13 cellular contexts compared by ENCODE assay signal in the genomic region with DNA sequence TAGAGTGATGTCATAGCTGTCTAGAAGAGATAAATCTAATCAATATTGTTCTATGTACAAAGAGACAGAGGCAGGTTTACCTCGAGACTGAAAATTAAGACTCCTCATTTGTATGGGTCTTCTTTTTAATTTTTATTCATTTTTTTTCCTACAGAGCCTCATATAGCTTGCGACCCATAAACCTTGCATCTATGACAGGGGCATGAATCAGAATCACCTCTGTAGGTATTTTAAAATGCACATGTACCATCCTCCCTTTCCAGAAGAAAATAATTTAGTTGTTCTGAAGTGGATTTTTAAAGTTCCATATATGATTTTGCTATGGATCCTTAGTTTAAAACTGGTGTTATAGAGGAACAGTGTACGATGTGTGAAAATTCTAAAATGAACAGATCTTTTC.
A peak's percentile ranks its signal among the peaks of the same experiment; 100 is the strongest.
DNase-seq lines count a peak whose midpoint lies in the region; ATAC-seq and TF ChIP-seq lines count a peak whose summit lies in the region.
"Had no signal": no experiment of that assay in that cellular context is flagged by ENCODE, and none has a peak within 500 bp of the region (broad histone marks: within the 10 kb centered on the region; RNA-seq: fewer than 3 reads in every experiment).

No MANE protein-coding gene starts in this region.

- H3K79me2 ChIP-seq in SK-N-SH (ENCODE audit: insufficient read depth) (no peaks in the 10 kb centered on the region; the same call in 1 of the 2 replicates), PC-3 (ENCODE audit: low read length) (no peaks in the 10 kb centered on the region)

- BruUV-seq in PC-3 (replicated peaks; lab: Mats Ljungman, UMichigan): no TSS peak

- peaks cover 0 to 5% of the 10 kb centered on the region in 2 experiments for H3K36me3 ChIP-seq in SK-N-SH (replicated peaks in 1 of 2; ENCODE audit: control insufficient read depth in 1 of 2, insufficient read depth in 2 of 2, low read length in 1 of 2)
- H3K36me3 ChIP-seq in PC-3 (ENCODE audit: low read depth, low read length): no peaks in the 10 kb centered on the region
- no peaks in the 10 kb centered on the region for H3K36me3 ChIP-seq in testis (ENCODE audit: low read depth, missing control alignments)
- H3K36me3 ChIP-seq: BLaER1 treated with 17β-estradiol and CSF1 and Interleukin-3, amounts not matched to agents 10 nM and 100 nM had no signal

- TF ChIP-seq POLR2A in testis (IDR thresholded peaks at IDR 0.05): no peak

- WGBS in SK-N-SH (ENCODE audit: low lambda C conversion rate): 58% methylated on average over 3 of the region's 3 CpGs
- WGBS in testis, 2 donors: 84 to 89% methylated on average over 3 of the region's 3 CpGs

- TF ChIP-seq EP300 in SK-N-SH (IDR thresholded peaks at IDR 0.05; ENCODE audit: borderline replicate concordance in 1 of 2, low read depth in 1 of 2, low read length in 1 of 2): no peak

- H3F3A ChIP-seq in SK-N-SH (replicated peaks; ENCODE audit: insufficient read depth) (no peaks in the 10 kb centered on the region), PC-3 (ENCODE audit: low read length, unreplicated experiment) (no peaks in the 10 kb centered on the region)

- H3K4me3 ChIP-seq in SK-N-SH (ENCODE audit: low read depth in 2 of 2, low read length in 1 of 2) (no peak overlapping the region), PC-3 (ENCODE audit: low read length) (no peak overlapping the region), testis (no peak overlapping the region)
- H3K4me3 ChIP-seq: A549; BLaER1 treated with 17β-estradiol and CSF1 and Interleukin-3, amounts not matched to agents 10 nM and 100 nM had no signal

- H3K9me2 ChIP-seq in SK-N-SH (no peaks in the 10 kb centered on the region), PC-3 (replicated peaks; ENCODE audit: low read length) (no peaks in the 10 kb centered on the region)

- H3K9ac ChIP-seq in SK-N-SH: no peak overlapping the region
- no peak overlapping the region for H3K9ac ChIP-seq in PC-3 (ENCODE audit: low read length)

- DNase-seq in SK-N-SH: no peak
- peak; percentile 71 for DNase-seq in PC-3
- no peak for DNase-seq in testis
- DNase-seq in epidermal melanocyte (ENCODE audit: insufficient read length, low spot score): no peak
- DNase-seq: CD4-positive, alpha-beta T cell; CD8-positive, alpha-beta T cell; DMS79 treated with DMSO at 0.1 percent for 48 hours had no signal

- intact Hi-C loops in PC-3 (cut with micrococcal nuclease) (loop anchor here (2.0 to 5.0 kb wide), 2 partner anchors 70 to 244 kb away; no protein-coding TSS in a partner anchor), testis (cut with DNase I; ENCODE audit: low total_unique reads) (no loop called here)

- no peaks in the 10 kb centered on the region for H3K27me3 ChIP-seq in SK-N-SH (ENCODE audit: insufficient read depth)
- no peaks in the 10 kb centered on the region for H3K27me3 ChIP-seq in PC-3 (ENCODE audit: low read length)
- H3K27me3 ChIP-seq in testis: no peaks in the 10 kb centered on the region
- H3K27me3 ChIP-seq: BLaER1 treated with 17β-estradiol and CSF1 and Interleukin-3, amounts not matched to agents 10 nM and 100 nM had no signal

- peaks cover 8% of the 10 kb centered on the region for H3K9me3 ChIP-seq in SK-N-SH
- peaks cover 1% of the 10 kb centered on the region for H3K9me3 ChIP-seq in PC-3 (ENCODE audit: low read length)
- no peaks in the 10 kb centered on the region for H3K9me3 ChIP-seq in testis
- H3K9me3 ChIP-seq: A549 had no signal

- POLR2A ChIA-PET in SK-N-SH (lab: Yijun Ruan, JAX) (no interaction called here), PC-3 (lab: Charles Lee; ENCODE audit: unreplicated experiment) (no interaction called here)

- TF ChIP-seq CTCF in SK-N-SH (IDR thresholded peaks at IDR 0.05) (no peak), PC-3 (conservative IDR thresholded peaks at IDR 0.05; ENCODE audit: low read depth, low read length) (no peak), testis (IDR thresholded peaks at IDR 0.05) (no peak)

- H2AFZ ChIP-seq in SK-N-SH (ENCODE audit: low read depth): peak overlapping the region; percentile 52; the same call in 1 of the 2 replicates
- peak overlapping the region; percentile 20; the same call in 1 of the 2 replicates for H2AFZ ChIP-seq in PC-3 (ENCODE audit: low read length)

- H3K4me2 ChIP-seq in SK-N-SH: no peak overlapping the region
- H3K4me2 ChIP-seq in PC-3 (ENCODE audit: low read length): peak overlapping the region; percentile 34
- H3K4me2 ChIP-seq: A549 had no signal

- H3K27ac ChIP-seq in SK-N-SH (ENCODE audit: low read depth in 2 of 2, low read length in 1 of 2) (no peak overlapping the region), PC-3 (ENCODE audit: low read length) (peak overlapping the region; percentile 1; the same call in 1 of the 2 replicates), testis (no peak overlapping the region)
- H3K27ac ChIP-seq: 22Rv1, A549, C4-2B had no signal

- no peak for TF ChIP-seq RAD21 in SK-N-SH (IDR thresholded peaks at IDR 0.05; ENCODE audit: low read length)

- CTCF ChIA-PET in SK-N-SH (lab: Yijun Ruan, JAX) (interaction anchor here (0.7 to 1.9 kb wide), 8 partner anchors 10 to 867 kb away, joined by 3 to 10 read pairs (median 4); no protein-coding TSS in a partner anchor), PC-3 (lab: Charles Lee) (interaction anchor here (0.6 to 3.6 kb wide), 5 partner anchors 64 to 814 kb away, joined by 3 to 29 read pairs (median 4); no protein-coding TSS in a partner anchor)

- ATAC-seq in SK-N-SH treated with all-trans-retinoic acid at 6 μM for 48 hours: no peak
- peak; percentile 82 for ATAC-seq in PC-3
- ATAC-seq: CD8-positive, alpha-beta T cell had no signal

- H3K4me1 ChIP-seq in SK-N-SH (ENCODE audit: control insufficient read depth in 1 of 2, insufficient read depth in 2 of 2, low read depth in 1 of 2, low read length in 1 of 2): peaks cover 0 to 5% of the 10 kb centered on the region in 2 experiments; a peak in 1 of 4 replicates
- peaks cover 21% of the 10 kb centered on the region for H3K4me1 ChIP-seq in PC-3 (ENCODE audit: insufficient read depth, low read length)
- no peaks in the 10 kb centered on the region for H3K4me1 ChIP-seq in testis
- H3K4me1 ChIP-seq: A549, Caco-2 had no signal

- H4K20me1 ChIP-seq in SK-N-SH (ENCODE audit: insufficient read depth) (no peaks in the 10 kb centered on the region), PC-3 (ENCODE audit: low read length) (no peaks in the 10 kb centered on the region)
- H4K20me1 ChIP-seq: BLaER1 treated with 17β-estradiol and CSF1 and Interleukin-3, amounts not matched to agents 10 nM and 100 nM had no signal

TF ChIP-seq in SK-N-SH, 30 proteins besides CTCF, POLR2A, EP300 and RAD21 (continues in another document):
- TF ChIP-seq, protein P1, sequence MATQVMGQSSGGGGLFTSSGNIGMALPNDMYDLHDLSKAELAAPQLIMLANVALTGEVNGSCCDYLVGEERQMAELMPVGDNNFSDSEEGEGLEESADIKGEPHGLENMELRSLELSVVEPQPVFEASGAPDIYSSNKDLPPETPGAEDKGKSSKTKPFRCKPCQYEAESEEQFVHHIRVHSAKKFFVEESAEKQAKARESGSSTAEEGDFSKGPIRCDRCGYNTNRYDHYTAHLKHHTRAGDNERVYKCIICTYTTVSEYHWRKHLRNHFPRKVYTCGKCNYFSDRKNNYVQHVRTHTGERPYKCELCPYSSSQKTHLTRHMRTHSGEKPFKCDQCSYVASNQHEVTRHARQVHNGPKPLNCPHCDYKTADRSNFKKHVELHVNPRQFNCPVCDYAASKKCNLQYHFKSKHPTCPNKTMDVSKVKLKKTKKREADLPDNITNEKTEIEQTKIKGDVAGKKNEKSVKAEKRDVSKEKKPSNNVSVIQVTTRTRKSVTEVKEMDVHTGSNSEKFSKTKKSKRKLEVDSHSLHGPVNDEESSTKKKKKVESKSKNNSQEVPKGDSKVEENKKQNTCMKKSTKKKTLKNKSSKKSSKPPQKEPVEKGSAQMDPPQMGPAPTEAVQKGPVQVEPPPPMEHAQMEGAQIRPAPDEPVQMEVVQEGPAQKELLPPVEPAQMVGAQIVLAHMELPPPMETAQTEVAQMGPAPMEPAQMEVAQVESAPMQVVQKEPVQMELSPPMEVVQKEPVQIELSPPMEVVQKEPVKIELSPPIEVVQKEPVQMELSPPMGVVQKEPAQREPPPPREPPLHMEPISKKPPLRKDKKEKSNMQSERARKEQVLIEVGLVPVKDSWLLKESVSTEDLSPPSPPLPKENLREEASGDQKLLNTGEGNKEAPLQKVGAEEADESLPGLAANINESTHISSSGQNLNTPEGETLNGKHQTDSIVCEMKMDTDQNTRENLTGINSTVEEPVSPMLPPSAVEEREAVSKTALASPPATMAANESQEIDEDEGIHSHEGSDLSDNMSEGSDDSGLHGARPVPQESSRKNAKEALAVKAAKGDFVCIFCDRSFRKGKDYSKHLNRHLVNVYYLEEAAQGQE (IDR thresholded peaks at IDR 0.05; ENCODE audit: low read depth, low read length): no peak
- no peak for TF ChIP-seq TAF1 (IDR thresholded peaks at IDR 0.05; ENCODE audit: borderline replicate concordance, low read depth, low read length)

TF ChIP-seq in SK-N-SH treated with all-trans-retinoic acid at 6 μM for 48 hours, 23 proteins besides CTCF, POLR2A, EP300 and RAD21 (continues in another document):
- TF ChIP-seq TOX (CRISPR knock-in tag; IDR thresholded peaks at IDR 0.05; ENCODE audit: borderline replicate concordance) (no peak), SNAI2 (CRISPR knock-in tag; IDR thresholded peaks at IDR 0.05) (no peak), ZFP30 (CRISPR knock-in tag; IDR thresholded peaks at IDR 0.05) (no peak), ARNTL (CRISPR knock-in tag; IDR thresholded peaks at IDR 0.05; ENCODE audit: borderline replicate concordance, low read depth) (no peak), OSR1 (CRISPR knock-in tag; IDR thresholded peaks at IDR 0.05) (no peak), ZNF8 (CRISPR knock-in tag; IDR thresholded peaks at IDR 0.05) (no peak), TCF4 (CRISPR knock-in tag; IDR thresholded peaks at IDR 0.05; ENCODE audit: borderline replicate concordance) (no peak), RARB (CRISPR knock-in tag; IDR thresholded peaks at IDR 0.05) (no peak)
- TF ChIP-seq, protein P2, sequence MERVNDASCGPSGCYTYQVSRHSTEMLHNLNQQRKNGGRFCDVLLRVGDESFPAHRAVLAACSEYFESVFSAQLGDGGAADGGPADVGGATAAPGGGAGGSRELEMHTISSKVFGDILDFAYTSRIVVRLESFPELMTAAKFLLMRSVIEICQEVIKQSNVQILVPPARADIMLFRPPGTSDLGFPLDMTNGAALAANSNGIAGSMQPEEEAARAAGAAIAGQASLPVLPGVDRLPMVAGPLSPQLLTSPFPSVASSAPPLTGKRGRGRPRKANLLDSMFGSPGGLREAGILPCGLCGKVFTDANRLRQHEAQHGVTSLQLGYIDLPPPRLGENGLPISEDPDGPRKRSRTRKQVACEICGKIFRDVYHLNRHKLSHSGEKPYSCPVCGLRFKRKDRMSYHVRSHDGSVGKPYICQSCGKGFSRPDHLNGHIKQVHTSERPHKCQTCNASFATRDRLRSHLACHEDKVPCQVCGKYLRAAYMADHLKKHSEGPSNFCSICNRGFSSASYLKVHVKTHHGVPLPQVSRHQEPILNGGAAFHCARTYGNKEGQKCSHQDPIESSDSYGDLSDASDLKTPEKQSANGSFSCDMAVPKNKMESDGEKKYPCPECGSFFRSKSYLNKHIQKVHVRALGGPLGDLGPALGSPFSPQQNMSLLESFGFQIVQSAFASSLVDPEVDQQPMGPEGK (CRISPR knock-in tag; IDR thresholded peaks at IDR 0.05; ENCODE audit: borderline replicate concordance): no peak
